Comparison of ENCODE assay signal across 13 cellular contexts in the genomic region with DNA sequence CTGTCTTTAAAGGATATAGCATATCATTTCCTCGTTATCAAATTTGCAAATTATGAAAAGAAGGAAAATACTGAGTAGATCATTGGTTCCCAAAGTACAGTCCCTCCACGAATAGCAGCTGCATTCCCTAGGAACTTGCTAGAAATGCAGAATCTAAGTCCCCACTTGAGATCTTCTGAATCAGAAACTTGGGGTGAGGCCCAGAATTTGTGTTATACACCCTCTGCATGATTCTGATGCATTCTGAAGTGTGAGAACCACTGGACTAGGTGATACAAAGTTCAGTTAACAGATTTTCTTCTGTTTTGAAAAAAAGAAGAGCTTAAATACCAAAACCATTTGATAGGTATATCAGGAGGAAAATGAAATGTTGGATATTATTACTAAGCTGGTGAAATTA.
DNase-seq lines count a peak whose midpoint lies in the region; ATAC-seq and TF ChIP-seq lines count a peak whose summit lies in the region.
"Had no signal": no experiment of that assay in that cellular context is flagged by ENCODE, and none has a peak within 500 bp of the region (broad histone marks: within the 10 kb centered on the region; RNA-seq: fewer than 3 reads in every experiment).

No MANE protein-coding gene starts in this region.

- H3K36me3 ChIP-seq in thyroid gland: no peaks in the 10 kb centered on the region
- H3K36me3 ChIP-seq: cardiac muscle cell, upper lobe of left lung had no signal

- DNase-seq in activated naive CD4-positive, alpha-beta T cell (lab: John Stamatoyannopoulos, UW): no peak
- DNase-seq in activated naive CD8-positive, alpha-beta T cell treated with anti-CD3 and anti-CD28 coated beads for 36 hours: no peak
- DNase-seq in immature natural killer cell (peak; percentile 67 to 77 (median 72)), thyroid gland (peak; percentile 25 to 60), WTC11 (ENCODE audit: low spot score) (no peak), DMS114 treated with DMSO at 0.1 percent for 48 hours (lab: John Stamatoyannopoulos, UW; ENCODE audit: unreplicated experiment) (no peak), mesenteric fat pad (ENCODE audit: low spot score) (no peak)
- DNase-seq: activated CD4-positive, alpha-beta T cell treated with anti-CD3 and anti-CD28 coated beads for 48 hours; NCI-H187 treated with DMSO at 0.1 percent for 48 hours; upper lobe of left lung had no signal

- CTCF ChIA-PET in WTC11 (lab: Charles Lee): interaction anchor here (0.7 to 1.5 kb wide), 3 partner anchors 21 to 641 kb away, joined by 6 to 7 read pairs (median 6); no protein-coding TSS in a partner anchor

- peak overlapping the region; percentile 11 for H3K4me3 Mint-ChIP-seq in activated naive CD4-positive, alpha-beta T cell treated with anti-CD3 and anti-CD28 coated beads, Interleukin-2, amount 50 U/mL, for 24 hours
- no peak overlapping the region for H3K4me3 Mint-ChIP-seq in activated naive CD8-positive, alpha-beta T cell treated with anti-CD3 and anti-CD28 coated beads for 36 hours
- peak overlapping the region; percentile 31 to 70 (median 59) for H3K4me3 Mint-ChIP-seq in immature natural killer cell
- no peak overlapping the region for H3K4me3 Mint-ChIP-seq in WTC11
- H3K4me3 Mint-ChIP-seq: B cell had no signal

- H3K4me1 Mint-ChIP-seq in activated naive CD4-positive, alpha-beta T cell treated with anti-CD3 and anti-CD28 coated beads, Interleukin-2, amount 50 U/mL, for 24 hours: peaks cover 70% of the 10 kb centered on the region
- peaks cover 44% of the 10 kb centered on the region for H3K4me1 Mint-ChIP-seq in activated naive CD8-positive, alpha-beta T cell treated with anti-CD3 and anti-CD28 coated beads for 36 hours
- H3K4me1 Mint-ChIP-seq in immature natural killer cell: peaks cover 33 to 46% of the 10 kb centered on the region in 2 donors
- peaks cover 4% of the 10 kb centered on the region for H3K4me1 Mint-ChIP-seq in WTC11

- POLR2A ChIA-PET in WTC11 (lab: Charles Lee): no interaction called here

- TF ChIP-seq CTCF in thyroid gland (IDR thresholded peaks at IDR 0.05) (no peak), WTC11 (IDR thresholded peaks at IDR 0.05) (no peak)

- peak overlapping the region; percentile 52 for H3K27ac Mint-ChIP-seq in activated naive CD4-positive, alpha-beta T cell treated with anti-CD3 and anti-CD28 coated beads, Interleukin-2, amount 50 U/mL, for 24 hours
- H3K27ac Mint-ChIP-seq in activated naive CD8-positive, alpha-beta T cell treated with anti-CD3 and anti-CD28 coated beads for 36 hours: peak overlapping the region; percentile 62
- H3K27ac Mint-ChIP-seq in immature natural killer cell (peak overlapping the region in 4 of 6 donors; percentile 94 to 99 (median 98)), WTC11 (no peak overlapping the region)

- ATAC-seq in WTC11: no peak

- no peak for TF ChIP-seq POLR2A in thyroid gland (IDR thresholded peaks at IDR 0.05)

- 34 to 48% methylated on average over 2 of the region's 2 CpGs for WGBS in thyroid gland, 2 donors

- H3K9me3 ChIP-seq in thyroid gland: no peaks in the 10 kb centered on the region
- H3K9me3 ChIP-seq: upper lobe of left lung had no signal

- intact Hi-C loops in thyroid gland (cut with DNase I): no loop called here

- H3K27me3 ChIP-seq in thyroid gland: no peaks in the 10 kb centered on the region
- H3K27me3 ChIP-seq: cardiac muscle cell, upper lobe of left lung had no signal

- H3K4me1 ChIP-seq in thyroid gland: peaks cover 6 to 19% of the 10 kb centered on the region in 2 donors

- peaks cover 5% of the 10 kb centered on the region for H3K36me3 Mint-ChIP-seq in activated naive CD4-positive, alpha-beta T cell treated with anti-CD3 and anti-CD28 coated beads, Interleukin-2, amount 50 U/mL, for 24 hours
- peaks cover 14% of the 10 kb centered on the region for H3K36me3 Mint-ChIP-seq in activated naive CD8-positive, alpha-beta T cell treated with anti-CD3 and anti-CD28 coated beads for 36 hours
- peaks cover 2 to 4% (median 4%) of the 10 kb centered on the region in 3 donors for H3K36me3 Mint-ChIP-seq in immature natural killer cell
- H3K36me3 Mint-ChIP-seq in WTC11: no peaks in the 10 kb centered on the region

- H3K27me3 Mint-ChIP-seq in activated naive CD4-positive, alpha-beta T cell treated with anti-CD3 and anti-CD28 coated beads, Interleukin-2, amount 50 U/mL, for 24 hours: no peaks in the 10 kb centered on the region
- no peaks in the 10 kb centered on the region for H3K27me3 Mint-ChIP-seq in activated naive CD8-positive, alpha-beta T cell treated with anti-CD3 and anti-CD28 coated beads for 36 hours
- peaks cover 0 to 8% (median 4%) of the 10 kb centered on the region in 3 donors for H3K27me3 Mint-ChIP-seq in immature natural killer cell (ENCODE audit: low read depth in 3 of 3)
- H3K27me3 Mint-ChIP-seq in WTC11 (ENCODE audit: low read depth): no peaks in the 10 kb centered on the region
- H3K27me3 Mint-ChIP-seq: B cell had no signal

- H3K9me3 Mint-ChIP-seq in activated naive CD4-positive, alpha-beta T cell treated with anti-CD3 and anti-CD28 coated beads, Interleukin-2, amount 50 U/mL, for 24 hours: no peaks in the 10 kb centered on the region
- H3K9me3 Mint-ChIP-seq in activated naive CD8-positive, alpha-beta T cell treated with anti-CD3 and anti-CD28 coated beads for 36 hours: peaks cover 6% of the 10 kb centered on the region
- H3K9me3 Mint-ChIP-seq in immature natural killer cell (no peaks in the 10 kb centered on the region), WTC11 (no peaks in the 10 kb centered on the region)

- H3K27ac ChIP-seq in thyroid gland: peak overlapping the region in 1 of 3 donors; percentile 49
- H3K27ac ChIP-seq: cardiac muscle cell had no signal

- H3K4me3 ChIP-seq in thyroid gland (replicated peaks in 1 of 3): no peak overlapping the region
- H3K4me3 ChIP-seq: cardiac muscle cell, upper lobe of left lung had no signal

TF ChIP-seq in WTC11, 78 proteins besides CTCF, POLR2A, EP300 and RAD21 (continues in another document):
- TF ChIP-seq NFE2L1 (CRISPR knock-in tag; IDR thresholded peaks at IDR 0.05) (no peak), SMAD3 (CRISPR knock-in tag; IDR thresholded peaks at IDR 0.05; ENCODE audit: borderline replicate concordance) (no peak), NFATC4 (CRISPR knock-in tag; IDR thresholded peaks at IDR 0.05) (no peak), NR3C1 (CRISPR knock-in tag; conservative IDR thresholded peaks at IDR 0.05; ENCODE audit: low read depth) (no peak), TEAD1 (CRISPR knock-in tag; IDR thresholded peaks at IDR 0.05) (no peak), ESRRA (CRISPR knock-in tag; IDR thresholded peaks at IDR 0.05; ENCODE audit: borderline replicate concordance) (no peak), KAT7 (CRISPR knock-in tag; IDR thresholded peaks at IDR 0.05; ENCODE audit: borderline replicate concordance) (no peak), FOXP1 (CRISPR knock-in tag; IDR thresholded peaks at IDR 0.05; ENCODE audit: borderline replicate concordance) (no peak), NR2C2 (CRISPR knock-in tag; IDR thresholded peaks at IDR 0.05) (no peak), NFYB (CRISPR knock-in tag; conservative IDR thresholded peaks at IDR 0.05; ENCODE audit: low read depth) (no peak), SP1 (CRISPR knock-in tag; conservative IDR thresholded peaks at IDR 0.05) (no peak)
- TF ChIP-seq, protein P1, sequence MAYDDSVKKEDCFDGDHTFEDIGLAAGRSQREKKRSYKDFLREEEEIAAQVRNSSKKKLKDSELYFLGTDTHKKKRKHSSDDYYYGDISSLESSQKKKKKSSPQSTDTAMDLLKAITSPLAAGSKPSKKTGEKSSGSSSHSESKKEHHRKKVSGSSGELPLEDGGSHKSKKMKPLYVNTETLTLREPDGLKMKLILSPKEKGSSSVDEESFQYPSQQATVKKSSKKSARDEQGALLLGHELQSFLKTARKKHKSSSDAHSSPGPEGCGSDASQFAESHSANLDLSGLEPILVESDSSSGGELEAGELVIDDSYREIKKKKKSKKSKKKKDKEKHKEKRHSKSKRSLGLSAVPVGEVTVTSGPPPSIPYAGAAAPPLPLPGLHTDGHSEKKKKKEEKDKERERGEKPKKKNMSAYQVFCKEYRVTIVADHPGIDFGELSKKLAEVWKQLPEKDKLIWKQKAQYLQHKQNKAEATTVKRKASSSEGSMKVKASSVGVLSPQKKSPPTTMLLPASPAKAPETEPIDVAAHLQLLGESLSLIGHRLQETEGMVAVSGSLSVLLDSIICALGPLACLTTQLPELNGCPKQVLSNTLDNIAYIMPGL (CRISPR knock-in tag; IDR thresholded peaks at IDR 0.05): no peak
- TF ChIP-seq, protein P2, sequence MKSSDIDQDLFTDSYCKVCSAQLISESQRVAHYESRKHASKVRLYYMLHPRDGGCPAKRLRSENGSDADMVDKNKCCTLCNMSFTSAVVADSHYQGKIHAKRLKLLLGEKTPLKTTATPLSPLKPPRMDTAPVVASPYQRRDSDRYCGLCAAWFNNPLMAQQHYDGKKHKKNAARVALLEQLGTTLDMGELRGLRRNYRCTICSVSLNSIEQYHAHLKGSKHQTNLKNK (CRISPR knock-in tag; IDR thresholded peaks at IDR 0.05): no peak
- TF ChIP-seq, protein P3, sequence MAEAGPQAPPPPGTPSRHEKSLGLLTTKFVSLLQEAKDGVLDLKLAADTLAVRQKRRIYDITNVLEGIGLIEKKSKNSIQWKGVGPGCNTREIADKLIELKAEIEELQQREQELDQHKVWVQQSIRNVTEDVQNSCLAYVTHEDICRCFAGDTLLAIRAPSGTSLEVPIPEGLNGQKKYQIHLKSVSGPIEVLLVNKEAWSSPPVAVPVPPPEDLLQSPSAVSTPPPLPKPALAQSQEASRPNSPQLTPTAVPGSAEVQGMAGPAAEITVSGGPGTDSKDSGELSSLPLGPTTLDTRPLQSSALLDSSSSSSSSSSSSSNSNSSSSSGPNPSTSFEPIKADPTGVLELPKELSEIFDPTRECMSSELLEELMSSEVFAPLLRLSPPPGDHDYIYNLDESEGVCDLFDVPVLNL (CRISPR knock-in tag; IDR thresholded peaks at IDR 0.05; ENCODE audit: borderline replicate concordance, low read depth): no peak
- TF ChIP-seq, protein P4, sequence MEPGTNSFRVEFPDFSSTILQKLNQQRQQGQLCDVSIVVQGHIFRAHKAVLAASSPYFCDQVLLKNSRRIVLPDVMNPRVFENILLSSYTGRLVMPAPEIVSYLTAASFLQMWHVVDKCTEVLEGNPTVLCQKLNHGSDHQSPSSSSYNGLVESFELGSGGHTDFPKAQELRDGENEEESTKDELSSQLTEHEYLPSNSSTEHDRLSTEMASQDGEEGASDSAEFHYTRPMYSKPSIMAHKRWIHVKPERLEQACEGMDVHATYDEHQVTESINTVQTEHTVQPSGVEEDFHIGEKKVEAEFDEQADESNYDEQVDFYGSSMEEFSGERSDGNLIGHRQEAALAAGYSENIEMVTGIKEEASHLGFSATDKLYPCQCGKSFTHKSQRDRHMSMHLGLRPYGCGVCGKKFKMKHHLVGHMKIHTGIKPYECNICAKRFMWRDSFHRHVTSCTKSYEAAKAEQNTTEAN (CRISPR knock-in tag; IDR thresholded peaks at IDR 0.05): no peak

Comparison
In these comparisons a context has a peak if more than half of its experiments do, and no peak if none do; other contexts are left out.
1. H3K4me3 Mint-ChIP-seq: peak in activated naive CD4-positive, alpha-beta T cell treated with anti-CD3 and anti-CD28 coated beads, Interleukin-2, amount 50 U/mL, for 24 hours (single experiment) and immature natural killer cell (5 of 5); none in activated naive CD8-positive, alpha-beta T cell treated with anti-CD3 and anti-CD28 coated beads for 36 hours (single experiment) and WTC11 (single experiment).
2. DNase-seq: peak in immature natural killer cell (3 of 3) and thyroid gland (2 of 2); none in activated naive CD4-positive, alpha-beta T cell (0 of 4), activated naive CD8-positive, alpha-beta T cell treated with anti-CD3 and anti-CD28 coated beads for 36 hours (single experiment), WTC11 (single experiment), DMS114 treated with DMSO at 0.1 percent for 48 hours (single experiment) and mesenteric fat pad (single experiment).